Comparison of ENCODE assay signal across 8 cellular contexts in the genomic region with DNA sequence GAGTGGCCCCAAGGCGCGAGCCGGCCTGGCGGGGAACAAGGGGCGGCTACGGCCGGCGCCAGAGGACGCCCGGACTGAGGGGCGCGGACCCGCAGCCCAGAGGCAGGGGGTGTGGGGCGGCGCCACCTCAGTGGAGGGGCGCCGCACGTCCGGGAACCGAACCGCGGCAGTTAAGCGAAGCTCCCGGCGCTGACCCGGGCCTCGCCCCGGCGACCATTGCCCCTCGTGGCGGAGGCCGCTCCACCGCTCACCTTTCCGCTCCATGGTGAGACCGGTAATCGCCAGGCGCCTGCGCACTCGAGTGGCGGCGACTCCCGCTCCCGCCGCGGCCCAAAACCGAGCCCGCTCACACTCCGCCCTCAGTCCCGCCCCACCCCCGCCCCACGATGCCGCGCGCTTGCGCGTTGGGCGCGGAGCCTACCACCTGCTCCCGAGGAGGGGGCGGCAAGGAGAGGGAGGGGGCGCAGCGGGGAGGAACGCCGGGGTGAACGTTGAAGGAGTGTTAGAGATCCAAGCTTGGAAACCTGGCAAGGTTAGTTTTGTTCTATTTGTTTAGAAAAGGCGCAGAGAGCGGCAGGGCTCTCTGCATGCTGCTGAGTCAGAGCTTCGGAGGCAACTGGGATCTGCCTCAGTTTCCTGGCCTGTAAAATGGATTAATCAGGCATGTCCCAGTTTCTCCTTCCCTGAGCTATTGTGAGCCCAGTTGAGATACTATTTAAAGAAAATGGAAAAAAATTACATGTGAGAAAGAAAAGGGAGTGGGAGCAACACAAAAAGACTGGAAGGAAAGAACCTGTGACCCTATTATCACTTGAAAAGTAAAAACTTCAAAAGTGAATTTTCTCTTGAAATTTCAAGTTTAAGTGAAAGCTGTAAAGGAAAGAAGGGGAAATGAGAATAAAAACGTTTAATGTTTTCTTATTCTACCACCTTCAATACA. TPM values are rescaled to one million over a fixed set of nuclear protein-coding genes. Genes with fewer than 3 reads are reported as not detected.
DNase-seq lines count a peak whose midpoint lies in the region; ATAC-seq and FAIRE-seq lines count a peak whose summit lies in the region.

A gene (minus strand): TSS at position 306 of the 940 bp plus-strand sequence. CDS start 42 bp downstream, at position 264.

- peak within 1 kb of the TSS; percentile 67 for H3K4me3 ChIP-seq in mesodermal cell (ENCODE audit: extremely low read depth, insufficient read depth, low read length, poor library complexity, severe bottlenecking)

- peak; percentile 94 for FAIRE-seq in HTR-8/SVneo (lab: Jason Lieb, UNC)

- WGBS in mesodermal cell (ENCODE audit: insufficient coverage in 2 of 2), 2 experiments, result 0 to 1% methylated on average over 35 to 49 of the region's 69 CpGs

- in situ Hi-C loops in endometrial microvascular endothelial cells (cut with HindIII; ENCODE audit: inconsistent ontology term, low pct_unique_long_range_greater_than_20kb, low sequenced_read_pairs), result no loop called here

- DNase-seq in COR-L47 (lab: John Stamatoyannopoulos, UW) (peak; percentile 90), HTR-8/SVneo (ENCODE audit: insufficient read length, low spot score) (peak; percentile 94), NOMO-1 treated with dmso at 0.1 percent for 144 hours (lab: John Stamatoyannopoulos, UW; ENCODE audit: unreplicated experiment) (peak; percentile 78)
- DNase-seq in activated CD8-positive, alpha-beta memory T cell treated with anti-CD3 and anti-CD28 coated beads, Interleukin-2, amount 50 U/mL, for 1 hour (ENCODE audit: extremely low read depth), result peak; percentile 32
- peak; percentile 76 for DNase-seq in stimulated activated CD8-positive, alpha-beta memory T cell treated with anti-CD3 and anti-CD28 coated beads, Interleukin-15, amount 100 ng/mL, for 24 hours (ENCODE audit: low read depth)

- H3K4me1 ChIP-seq in mesodermal cell (ENCODE audit: control insufficient read depth, insufficient read depth, low read length, poor library complexity, severe bottlenecking), result no peaks in the 10 kb centered on the region

- H3K9me3 ChIP-seq in mesodermal cell (ENCODE audit: control insufficient read depth, low read length), result no peaks in the 10 kb centered on the region

- peaks cover 9% of the 10 kb centered on the region for H3K36me3 ChIP-seq in mesodermal cell (ENCODE audit: control insufficient read depth, insufficient read depth, low read length)

- H3K27ac ChIP-seq in mesodermal cell (ENCODE audit: low read depth, low read length, severe bottlenecking), result peak within 1 kb of the TSS; percentile 18

- peak; percentile 78 for ATAC-seq in GM21360 (IDR thresholded peaks at IDR 0.05; ENCODE audit: unreplicated experiment)

RNA-seq across cellular contexts. Expression of the gene that starts here (rescaled TPM):
- total RNA-seq in endometrial microvascular endothelial cells (ENCODE audit: inconsistent ontology term), result 91.6 TPM
- polyA plus RNA-seq in mesodermal cell (2013, experiment 1 of 2), result 44.4 TPM
- polyA plus RNA-seq in mesodermal cell (2013, experiment 2 of 2), result 49.7 TPM

Comparison
In these comparisons a context has a peak if more than half of its experiments do, and no peak if none do; other contexts are left out.
1. Peak in every context shown above with its lines: DNase-seq, ATAC-seq, H3K4me3 ChIP-seq and H3K27ac ChIP-seq.
2. DNase-seq: peak in every context shown above with its lines; median percentile 94 in HTR-8/SVneo; 90 in COR-L47; 78 in NOMO-1 treated with dmso at 0.1 percent for 144 hours; 76 in stimulated activated CD8-positive, alpha-beta memory T cell treated with anti-CD3 and anti-CD28 coated beads, Interleukin-15, amount 100 ng/mL, for 24 hours; 32 in activated CD8-positive, alpha-beta memory T cell treated with anti-CD3 and anti-CD28 coated beads, Interleukin-2, amount 50 U/mL, for 1 hour.